ENCODE assay signal across 12 cellular contexts in genomic region chr4:114272226-114272625, GRCh38.
DNase-seq lines count a peak whose midpoint lies in the region; ATAC-seq lines count a peak whose summit lies in the region.
"Had no signal": no experiment of that assay in that cellular context is flagged by ENCODE, and none has a peak within 500 bp of the region (broad histone marks: within the 10 kb centered on the region; RNA-seq: fewer than 3 reads in every experiment).

No MANE protein-coding gene starts in this region.

- ATAC-seq in HG02642 (IDR thresholded peaks at IDR 0.05; ENCODE audit: poor library complexity, unreplicated experiment) = no peak
- ATAC-seq: stimulated activated naive CD8-positive, alpha-beta T cell treated with anti-CD3 and anti-CD28 coated beads, Interleukin-15, amount 100 ng/mL, for 72 hours had no signal

- H3K36me3 ChIP-seq in SJCRH30 = no peaks in the 10 kb centered on the region

- H3K4me3 ChIP-seq in SJCRH30 = no peak overlapping the region

- H3K27me3 ChIP-seq in SJCRH30 = no peaks in the 10 kb centered on the region

- H3K27ac ChIP-seq in epithelial cell of prostate = peak overlapping the region; percentile 66
- H3K27ac ChIP-seq in SJCRH30 = no peak overlapping the region

- H3K9me3 ChIP-seq in SJCRH30 (replicated peaks) = no peaks in the 10 kb centered on the region

- no peaks in the 10 kb centered on the region for H3K4me1 ChIP-seq in SJCRH30

- DNase-seq in GM04503 (ENCODE audit: low read depth) (peak; percentile 95), RKO (ENCODE audit: low spot score) (peak; percentile 95), epithelial cell of prostate (ENCODE audit: low read depth, low spot score) (peak; percentile 74), pulmonary artery endothelial cell (ENCODE audit: low read depth, low spot score) (peak; percentile 67), SK-N-DZ (ENCODE audit: low spot score) (no peak), SJCRH30 (no peak)
- no peak for DNase-seq in NK-92 treated with Interleukin-12 subunit alpha and Interleukin-12 subunit beta, amount 100 ng/mL, for 24 hours (lab: John Stamatoyannopoulos, UW)
- DNase-seq: endodermal cell; GDM1; NCI-H774; stimulated activated naive CD8-positive, alpha-beta T cell treated with anti-CD3 and anti-CD28 coated beads, Interleukin-15, amount 100 ng/mL, for 72 hours had no signal

Comparison
In these comparisons a context has a peak if more than half of its experiments do, and no peak if none do; other contexts are left out.
1. DNase-seq: peak in GM04503 (single experiment), RKO (single experiment), epithelial cell of prostate (single experiment) and pulmonary artery endothelial cell (single experiment); none in SK-N-DZ (single experiment), SJCRH30 (0 of 2) and NK-92 treated with Interleukin-12 subunit alpha and Interleukin-12 subunit beta, amount 100 ng/mL, for 24 hours (single experiment).